ENCODE assay signal across 3 cellular contexts in the genomic region with DNA sequence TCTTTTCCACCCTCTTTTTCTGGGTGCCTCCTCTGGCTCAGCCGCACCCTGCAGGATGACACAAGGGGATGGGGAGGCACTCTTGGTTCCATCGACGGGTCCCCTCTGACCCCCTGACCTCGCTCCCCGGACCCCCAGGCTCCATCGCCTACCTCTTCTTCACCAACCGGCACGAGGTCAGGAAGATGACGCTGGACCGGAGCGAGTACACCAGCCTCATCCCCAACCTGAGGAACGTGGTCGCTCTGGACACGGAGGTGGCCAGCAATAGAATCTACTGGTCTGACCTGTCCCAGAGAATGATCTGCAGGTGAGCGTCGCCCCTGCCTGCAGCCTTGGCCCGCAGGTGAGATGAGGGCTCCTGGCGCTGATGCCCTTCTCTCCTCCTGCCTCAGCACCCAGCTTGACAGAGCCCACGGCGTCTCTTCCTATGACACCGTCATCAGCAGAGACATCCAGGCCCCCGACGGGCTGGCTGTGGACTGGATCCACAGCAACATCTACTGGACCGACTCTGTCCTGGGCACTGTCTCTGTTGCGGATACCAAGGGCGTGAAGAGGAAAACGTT.
TF ChIP-seq lines count a peak whose summit lies in the region.

No MANE protein-coding gene starts in this region.

TF ChIP-seq in GM23338, 12 proteins besides CTCF, POLR2A, EP300 and RAD21:
- no peak for TF ChIP-seq POLR2AphosphoS5 (IDR thresholded peaks at IDR 0.05; ENCODE audit: low read depth)
TF ChIP-seq in GM23338: peak in this region for 0.

TF ChIP-seq in IMR-90, 13 proteins besides CTCF, POLR2A, EP300 and RAD21:
- TF ChIP-seq RCOR1 (IDR thresholded peaks at IDR 0.05; ENCODE audit: insufficient replicate concordance, low read length) = no peak
- no peak for TF ChIP-seq MAFK (IDR thresholded peaks at IDR 0.05; ENCODE audit: low read depth, low read length)
- no peak for TF ChIP-seq CEBPB (IDR thresholded peaks at IDR 0.05; ENCODE audit: low read depth, low read length)
- TF ChIP-seq RFX5 (IDR thresholded peaks at IDR 0.05; ENCODE audit: low read depth, low read length) = no peak
- no peak for TF ChIP-seq NFE2L2 (IDR thresholded peaks at IDR 0.05; ENCODE audit: low read depth, low read length)
- TF ChIP-seq BHLHE40 (IDR thresholded peaks at IDR 0.05; ENCODE audit: low read depth, low read length) = no peak

TF ChIP-seq in GM12878, 131 proteins besides CTCF, POLR2A, EP300 and RAD21:
- TF ChIP-seq JUNB (IDR thresholded peaks at IDR 0.05) (no peak), ZNF217 (IDR thresholded peaks at IDR 0.05) (no peak)
- TF ChIP-seq, protein P1, sequence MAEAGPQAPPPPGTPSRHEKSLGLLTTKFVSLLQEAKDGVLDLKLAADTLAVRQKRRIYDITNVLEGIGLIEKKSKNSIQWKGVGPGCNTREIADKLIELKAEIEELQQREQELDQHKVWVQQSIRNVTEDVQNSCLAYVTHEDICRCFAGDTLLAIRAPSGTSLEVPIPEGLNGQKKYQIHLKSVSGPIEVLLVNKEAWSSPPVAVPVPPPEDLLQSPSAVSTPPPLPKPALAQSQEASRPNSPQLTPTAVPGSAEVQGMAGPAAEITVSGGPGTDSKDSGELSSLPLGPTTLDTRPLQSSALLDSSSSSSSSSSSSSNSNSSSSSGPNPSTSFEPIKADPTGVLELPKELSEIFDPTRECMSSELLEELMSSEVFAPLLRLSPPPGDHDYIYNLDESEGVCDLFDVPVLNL (IDR thresholded peaks at IDR 0.05; ENCODE audit: low read depth, low read length) = no peak
